Comparison of ENCODE assay signal across 8 cellular contexts in genomic region chr11:120344302-120345004, GRCh38. TPM values are rescaled to one million over a fixed set of nuclear protein-coding genes. Genes with fewer than 3 reads are reported as not detected.
DNase-seq lines count a peak whose midpoint lies in the region; ATAC-seq and TF ChIP-seq lines count a peak whose summit lies in the region.

No MANE protein-coding gene starts in this region.

- H4K20me1 ChIP-seq in BLaER1 treated with 17β-estradiol and CSF1 and Interleukin-3, amounts not matched to agents 10 nM and 100 nM: peaks cover 96 to 100% (median 100%) of the 10 kb centered on the region in 11 experiments

- ATAC-seq in GM18867 (IDR thresholded peaks at IDR 0.05; ENCODE audit: unreplicated experiment) (peak; percentile 87), HG02970 (IDR thresholded peaks at IDR 0.05; ENCODE audit: low FRiP score, unreplicated experiment) (peak; percentile 83)

- H3K9me3 ChIP-seq in BLaER1 treated with 17β-estradiol and CSF1 and Interleukin-3, amounts not matched to agents 10 nM and 100 nM (replicated peaks in 1 of 11): peaks cover 8 to 29% (median 23%) of the 10 kb centered on the region in 11 experiments; a peak in 21 of 22 replicates
- no peaks in the 10 kb centered on the region for H3K9me3 ChIP-seq in skeletal muscle tissue (ENCODE audit: control insufficient read depth in 3 of 3, low read length in 3 of 3)

- H3K4me1 ChIP-seq in BLaER1 treated with 17β-estradiol and CSF1 and Interleukin-3, amounts not matched to agents 10 nM and 100 nM: peaks cover 18 to 31% (median 29%) of the 10 kb centered on the region in 10 experiments
- peaks cover 24 to 51% (median 38%) of the 10 kb centered on the region in 3 donors for H3K4me1 ChIP-seq in skeletal muscle tissue (ENCODE audit: control insufficient read depth in 3 of 3, insufficient read depth in 3 of 3, low read length in 3 of 3)

- TF ChIP-seq CTCF in brain microvascular endothelial cell (IDR thresholded peaks at IDR 0.05; ENCODE audit: low read depth, low read length, missing control alignments): no peak

- H3K4me3 ChIP-seq in BLaER1 treated with 17β-estradiol and CSF1 and Interleukin-3, amounts not matched to agents 10 nM and 100 nM: no peak overlapping the region
- H3K4me3 ChIP-seq in brain microvascular endothelial cell (ENCODE audit: low read depth, low read length) (no peak overlapping the region), skeletal muscle tissue (ENCODE audit: low read length in 3 of 3) (no peak overlapping the region)

- peaks cover 77 to 100% (median 93%) of the 10 kb centered on the region in 11 experiments for H3K27me3 ChIP-seq in BLaER1 treated with 17β-estradiol and CSF1 and Interleukin-3, amounts not matched to agents 10 nM and 100 nM
- no peaks in the 10 kb centered on the region for H3K27me3 ChIP-seq in brain microvascular endothelial cell (replicated peaks)
- H3K27me3 ChIP-seq in skeletal muscle tissue (ENCODE audit: control insufficient read depth in 3 of 3, insufficient read depth in 3 of 3, low read length in 3 of 3): no peaks in the 10 kb centered on the region

- peak overlapping the region; percentile 24 to 84 (median 66) for H3K4me2 ChIP-seq in BLaER1 treated with 17β-estradiol and CSF1 and Interleukin-3, amounts not matched to agents 10 nM and 100 nM

- DNase-seq in OCI-M1 (lab: John Stamatoyannopoulos, UW) (peak; percentile 98), brain microvascular endothelial cell (peak; percentile 53), NCI-H345 treated with DMSO at 0.1 percent for 48 hours (lab: John Stamatoyannopoulos, UW; ENCODE audit: unreplicated experiment) (no peak), dermis blood vessel endothelial cell (no peak)

- in situ Hi-C loops in brain microvascular endothelial cell (cut with HindIII; ENCODE audit: low pct_ligation_motif_present, low sequenced_read_pairs): no loop called here

- peaks cover 0 to 9% (median 0%) of the 10 kb centered on the region in 11 experiments; a peak in 2 of 22 replicates for H3K36me3 ChIP-seq in BLaER1 treated with 17β-estradiol and CSF1 and Interleukin-3, amounts not matched to agents 10 nM and 100 nM
- H3K36me3 ChIP-seq in brain microvascular endothelial cell (replicated peaks) (no peaks in the 10 kb centered on the region), skeletal muscle tissue (ENCODE audit: control insufficient read depth in 3 of 3, insufficient read depth in 3 of 3, low read length in 3 of 3) (no peaks in the 10 kb centered on the region)

- H3K27ac ChIP-seq in BLaER1 treated with 17β-estradiol and CSF1 and Interleukin-3, amounts not matched to agents 10 nM and 100 nM: no peak overlapping the region
- H3K27ac ChIP-seq in brain microvascular endothelial cell (no peak overlapping the region), skeletal muscle tissue (ENCODE audit: low read depth, low read length) (peak overlapping the region; percentile 12)

- no peak overlapping the region for H3K9ac ChIP-seq in BLaER1 treated with 17β-estradiol and CSF1 and Interleukin-3, amounts not matched to agents 10 nM and 100 nM
- H3K9ac ChIP-seq in skeletal muscle tissue (ENCODE audit: low read depth in 1 of 3, low read length in 3 of 3): peak overlapping the region in 2 of 3 donors; percentile 4 to 51

RNA-seq across cellular contexts. Expression of gene ARHGEF12, which starts 8.2 kb away (rescaled TPM):
- total RNA-seq in skeletal muscle tissue (59.5 TPM), dermis blood vessel endothelial cell (159 and 202 TPM in 2 replicates)

RNA-seq across cellular contexts. Expression of gene TLCD5, which starts 19.4 kb away (rescaled TPM):
- total RNA-seq in skeletal muscle tissue (5.2 TPM), dermis blood vessel endothelial cell (6.3 and 8.5 TPM in 2 replicates)

Comparison
In these comparisons a context has a peak if more than half of its experiments do, and no peak if none do; other contexts are left out.
1. H3K9ac ChIP-seq: peak in skeletal muscle tissue (2 of 3); none in BLaER1 treated with 17β-estradiol and CSF1 and Interleukin-3, amounts not matched to agents 10 nM and 100 nM (0 of 11).
2. DNase-seq: peak in OCI-M1 (single experiment) and brain microvascular endothelial cell (single experiment); none in NCI-H345 treated with DMSO at 0.1 percent for 48 hours (single experiment) and dermis blood vessel endothelial cell (single experiment).